15 cellular contexts compared by ENCODE assay signal in genomic region chr2:215826838-215827441, GRCh38.
DNase-seq lines count a peak whose midpoint lies in the region; ATAC-seq and TF ChIP-seq lines count a peak whose summit lies in the region.
"Had no signal": no experiment of that assay in that cellular context is flagged by ENCODE, and none has a peak within 500 bp of the region (broad histone marks: within the 10 kb centered on the region; RNA-seq: fewer than 3 reads in every experiment).

No MANE protein-coding gene starts in this region.

- peaks cover 5% of the 10 kb centered on the region for H3K9me3 Mint-ChIP-seq in MCF 10A (ENCODE audit: unreplicated experiment)
- H3K9me3 Mint-ChIP-seq in endothelial cell (ENCODE audit: unreplicated experiment): no peaks in the 10 kb centered on the region
- H3K9me3 Mint-ChIP-seq: activated CD4-positive, alpha-beta T cell treated with anti-CD3 and anti-CD28 coated beads, Interleukin-2, amount 10 ng/mL, durations not matched to agents 24 days and 14 days; effector memory CD8-positive, alpha-beta T cell; T-helper 1 cell treated with Interleukin-12 subunit alpha and Interleukin-12 subunit beta and Interleukin-4 antibody, amounts not matched to agents 30 μg/mL and 1 μg/mL, for 36 hours had no signal

- DNase-seq in mammary epithelial cell (no peak), MCF 10A (ENCODE audit: unreplicated experiment) (no peak), astrocyte of the hippocampus (ENCODE audit: low read depth, low spot score) (peak; percentile 25), left kidney (ENCODE audit: low read depth, low spot score) (peak; percentile 59), endothelial cell (ENCODE audit: low spot score) (no peak), SKM-1 (lab: John Stamatoyannopoulos, UW; ENCODE audit: unreplicated experiment) (no peak), ecto neural progenitor cell (ENCODE audit: low spot score) (no peak)
- DNase-seq: activated CD4-positive, alpha-beta T cell treated with anti-CD3 and anti-CD28 coated beads, Interleukin-2, amount 10 ng/mL, durations not matched to agents 24 days and 14 days; activated T-cell treated with anti-CD3 and anti-CD28 coated beads, Interleukin-2, amount 50 U/mL, for 48 hours; effector memory CD8-positive, alpha-beta T cell; heart left ventricle; left lung had no signal

- H3K36me3 Mint-ChIP-seq in MCF 10A (ENCODE audit: insufficient read depth, unreplicated experiment) (no peaks in the 10 kb centered on the region), endothelial cell (ENCODE audit: low read depth, unreplicated experiment) (no peaks in the 10 kb centered on the region)

- H4K20me1 ChIP-seq in mammary epithelial cell (ENCODE audit: insufficient read depth, low read length): no peaks in the 10 kb centered on the region

- POLR2A ChIA-PET in MCF 10A (lab: Yijun Ruan, JAX): no interaction called here

- CTCF ChIA-PET in mammary epithelial cell (lab: Charles Lee; ENCODE audit: low non-redundant PET) (no interaction called here), MCF 10A (lab: Yijun Ruan, JAX) (interaction anchor here (0.7 to 0.9 kb wide), 2 partner anchors 13 to 184 kb away, joined by 3 read pairs; no protein-coding TSS in a partner anchor)

- no peak for ATAC-seq in GM21447 (IDR thresholded peaks at IDR 0.05; ENCODE audit: unreplicated experiment)
- ATAC-seq: effector memory CD8-positive, alpha-beta T cell; GM12878; heart left ventricle; left lung had no signal

- WGBS in mammary epithelial cell (ENCODE audit: low coverage, missing lambda C conversion rate): 93% methylated on average over 8 of the region's 8 CpGs

- H3K9ac ChIP-seq in mammary epithelial cell (ENCODE audit: insufficient read depth, low read length): no peak overlapping the region

- H3K9me3 ChIP-seq in mammary epithelial cell (replicated peaks; ENCODE audit: insufficient read depth, low read length): no peaks in the 10 kb centered on the region
- H3K9me3 ChIP-seq: left lung had no signal

- intact Hi-C loops in mammary epithelial cell (cut with micrococcal nuclease) (loop anchor here (5.0 kb wide), 3 partner anchors 100 to 295 kb away; no protein-coding TSS in a partner anchor), MCF 10A (cut with micrococcal nuclease) (no loop called here)

- H3K36me3 ChIP-seq in mammary epithelial cell (ENCODE audit: insufficient read depth, low read length): no peaks in the 10 kb centered on the region
- H3K36me3 ChIP-seq: heart left ventricle, left lung had no signal

- H3K27me3 Mint-ChIP-seq in MCF 10A (ENCODE audit: insufficient read depth, unreplicated experiment) (no peaks in the 10 kb centered on the region), endothelial cell (ENCODE audit: unreplicated experiment) (peaks cover 5% of the 10 kb centered on the region)

- no TSS peak for BruUV-seq in mammary epithelial cell (replicated peaks; lab: Mats Ljungman, UMichigan)
- BruUV-seq in MCF 10A (replicated peaks; lab: Mats Ljungman, UMichigan): no TSS peak

- peaks cover 16% of the 10 kb centered on the region for H3K4me1 ChIP-seq in mammary epithelial cell (ENCODE audit: insufficient read depth, low read length)

- H3K27me3 ChIP-seq in mammary epithelial cell (ENCODE audit: insufficient read depth, low read length): no peaks in the 10 kb centered on the region
- H3K27me3 ChIP-seq: heart left ventricle, left lung had no signal

- dilution Hi-C loops in mammary epithelial cell (cut with HindIII; ENCODE audit: low sequenced_read_pairs): no loop called here

- H3K4me1 Mint-ChIP-seq in MCF 10A (ENCODE audit: insufficient read depth, unreplicated experiment) (peaks cover 22% of the 10 kb centered on the region), endothelial cell (ENCODE audit: unreplicated experiment) (peaks cover 21% of the 10 kb centered on the region)

- H2AFZ ChIP-seq in mammary epithelial cell (ENCODE audit: low read depth, low read length): peak overlapping the region; percentile 17

- TF ChIP-seq CTCF in mammary epithelial cell (conservative IDR thresholded peaks at IDR 0.05 in 1 of 2, IDR thresholded peaks at IDR 0.05 in 1 of 2; ENCODE audit: extremely low read depth in 1 of 2, insufficient read depth in 1 of 2, low read depth in 1 of 2, low read length in 2 of 2) (no peak), MCF 10A (IDR thresholded peaks at IDR 0.05; ENCODE audit: unreplicated experiment) (no peak), endothelial cell (IDR thresholded peaks at IDR 0.05; ENCODE audit: unreplicated experiment) (no peak)

- H3K27ac Mint-ChIP-seq in MCF 10A (ENCODE audit: low read depth, unreplicated experiment): no peak overlapping the region
- H3K27ac Mint-ChIP-seq in endothelial cell (ENCODE audit: unreplicated experiment): no peak overlapping the region
- H3K27ac Mint-ChIP-seq: activated CD4-positive, alpha-beta T cell treated with anti-CD3 and anti-CD28 coated beads, Interleukin-2, amount 10 ng/mL, durations not matched to agents 24 days and 14 days; effector memory CD8-positive, alpha-beta T cell; T-helper 1 cell treated with Interleukin-12 subunit alpha and Interleukin-12 subunit beta and Interleukin-4 antibody, amounts not matched to agents 30 μg/mL and 1 μg/mL, for 36 hours had no signal

- H3K4me3 Mint-ChIP-seq in MCF 10A (ENCODE audit: unreplicated experiment) (no peak overlapping the region), endothelial cell (ENCODE audit: unreplicated experiment) (no peak overlapping the region)
- H3K4me3 Mint-ChIP-seq: activated CD4-positive, alpha-beta T cell treated with anti-CD3 and anti-CD28 coated beads, Interleukin-2, amount 10 ng/mL, durations not matched to agents 24 days and 14 days; effector memory CD8-positive, alpha-beta T cell; T-helper 1 cell treated with Interleukin-12 subunit alpha and Interleukin-12 subunit beta and Interleukin-4 antibody, amounts not matched to agents 30 μg/mL and 1 μg/mL, for 36 hours had no signal

- H3K27ac ChIP-seq in mammary epithelial cell (ENCODE audit: insufficient read depth, low read depth, low read length): no peak overlapping the region
- H3K27ac ChIP-seq: heart left ventricle had no signal

- H3K4me2 ChIP-seq in mammary epithelial cell (ENCODE audit: insufficient read depth, low read depth, low read length): no peak overlapping the region

- H3K4me3 ChIP-seq in mammary epithelial cell (replicated peaks in 1 of 3; ENCODE audit: insufficient read depth in 1 of 3, low read depth in 2 of 3, low read length in 3 of 3): no peak overlapping the region
- H3K4me3 ChIP-seq: GM12878, heart left ventricle, left lung had no signal

- in situ Hi-C loops in mammary epithelial cell (cut with MboI; ENCODE audit: low sequenced_read_pairs in 2 of 2): no loop called here

- H3K79me2 ChIP-seq in mammary epithelial cell (ENCODE audit: insufficient read depth, low read length): no peaks in the 10 kb centered on the region

Comparison
In these comparisons a context has a peak if more than half of its experiments do, and no peak if none do; other contexts are left out.
1. DNase-seq: peak in astrocyte of the hippocampus (single experiment) and left kidney (single experiment); none in mammary epithelial cell (single experiment), MCF 10A (single experiment), endothelial cell (single experiment), SKM-1 (single experiment) and ecto neural progenitor cell (single experiment).